Comparison of ENCODE assay signal across 23 cellular contexts in the genomic region with DNA sequence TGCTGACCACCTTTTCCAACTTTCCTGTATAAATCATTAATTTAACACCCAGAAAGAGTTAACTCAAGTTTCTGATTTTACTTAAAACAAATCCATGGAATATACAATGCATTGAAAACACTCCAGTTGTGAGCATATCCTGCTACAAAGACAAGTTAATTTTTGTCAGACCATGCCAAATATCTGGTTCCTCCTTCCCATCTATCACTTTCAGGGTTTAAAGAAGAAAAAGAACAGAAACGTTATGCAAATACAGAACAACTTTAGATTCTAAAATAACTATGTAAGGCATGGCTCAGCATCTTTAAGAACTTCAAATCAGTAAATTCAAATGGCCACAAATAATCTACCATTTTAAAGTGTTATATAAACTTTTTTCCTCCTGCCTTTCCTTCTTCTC. TPM values are rescaled to one million over a fixed set of nuclear protein-coding genes. Genes with fewer than 3 reads are reported as not detected.
DNase-seq lines count a peak whose midpoint lies in the region; ATAC-seq, FAIRE-seq and TF ChIP-seq lines count a peak whose summit lies in the region.
"Had no signal": no experiment of that assay in that cellular context is flagged by ENCODE, and none has a peak within 500 bp of the region (broad histone marks: within the 10 kb centered on the region; RNA-seq: fewer than 3 reads in every experiment).

No MANE protein-coding gene starts in this region.

- TF ChIP-seq POLR2A in uterus (IDR thresholded peaks at IDR 0.05) = no peak

- DNase-seq in uterus = no peak
- no peak for DNase-seq in mucosa of gallbladder (ENCODE audit: low spot score)
- no peak for DNase-seq in lower lobe of right lung
- no peak for DNase-seq in SJCRH30
- DNase-seq: activated effector memory CD4-positive, alpha-beta T cell treated with Interleukin-2 at 50 U/mL for 16 hours; DND-41; endodermal cell; hippocampal formation; NCI-H2029 treated with DMSO at 0.1 percent for 48 hours; NCI-H524; retina; stimulated activated CD4-positive, alpha-beta T cell treated with anti-CD3 and anti-CD28 coated beads, Interleukin-15, amount 100 ng/mL, for 24 hours; upper lobe of left lung had no signal

- intact Hi-C loops in uterus (cut with DNase I; ENCODE audit: low total_unique reads) (no loop called here), lower lobe of right lung (cut with DNase I) (no loop called here)

- no peak overlapping the region for H3K4me3 ChIP-seq in uterus
- no peak overlapping the region for H3K4me3 ChIP-seq in lower lobe of right lung
- no peak overlapping the region for H3K4me3 ChIP-seq in SJCRH30
- H3K4me3 ChIP-seq: A549, neural progenitor cell, SJSA1, upper lobe of left lung had no signal

- H3K27ac ChIP-seq in uterus = no peak overlapping the region
- H3K27ac ChIP-seq in lower lobe of right lung = no peak overlapping the region
- H3K27ac ChIP-seq in SJCRH30 = no peak overlapping the region
- H3K27ac ChIP-seq: A549, C4-2B, neural progenitor cell, SJSA1, upper lobe of left lung had no signal

- peak; percentile 49 for ATAC-seq in GM19035 (IDR thresholded peaks at IDR 0.05; ENCODE audit: unreplicated experiment)
- ATAC-seq in GM21717 (IDR thresholded peaks at IDR 0.05; ENCODE audit: unreplicated experiment) = peak; percentile 66
- peak; percentile 49 for ATAC-seq in HG03159 (IDR thresholded peaks at IDR 0.05; ENCODE audit: unreplicated experiment)
- no peak for ATAC-seq in lower lobe of right lung
- ATAC-seq: A549; activated CD4-positive, CD25-positive, alpha-beta regulatory T cell treated with anti-CD3 and anti-CD28 coated beads, Interleukin-2, amount 50 U/mL, for 24 hours; HepG2 had no signal

- no peaks in the 10 kb centered on the region for H3K4me1 ChIP-seq in uterus
- no peaks in the 10 kb centered on the region for H3K4me1 ChIP-seq in lower lobe of right lung
- H3K4me1 ChIP-seq in SJCRH30 = no peaks in the 10 kb centered on the region
- H3K4me1 ChIP-seq: A549, neural progenitor cell, SJSA1, upper lobe of left lung had no signal

- peak; percentile 40 for FAIRE-seq in G401.6 (lab: Jason Lieb, UNC)
- FAIRE-seq: A549, HepG2 had no signal

- H3K36me3 ChIP-seq in uterus (no peaks in the 10 kb centered on the region), lower lobe of right lung (peaks cover 87% of the 10 kb centered on the region), SJCRH30 (peaks cover 22% of the 10 kb centered on the region; the same call in 1 of the 2 replicates)

- no peaks in the 10 kb centered on the region for H3K27me3 ChIP-seq in uterus
- H3K27me3 ChIP-seq in lower lobe of right lung (ENCODE audit: low read depth) = no peaks in the 10 kb centered on the region
- no peaks in the 10 kb centered on the region for H3K27me3 ChIP-seq in SJCRH30
- H3K27me3 ChIP-seq: neural progenitor cell, SJSA1, upper lobe of left lung had no signal

- TF ChIP-seq CTCF in uterus (IDR thresholded peaks at IDR 0.05) (no peak), lower lobe of right lung (IDR thresholded peaks at IDR 0.05) (no peak)

- no peaks in the 10 kb centered on the region for H3K9me3 ChIP-seq in uterus
- H3K9me3 ChIP-seq in lower lobe of right lung = no peaks in the 10 kb centered on the region
- H3K9me3 ChIP-seq in SJCRH30 (replicated peaks) = no peaks in the 10 kb centered on the region
- H3K9me3 ChIP-seq: A549, SJSA1, upper lobe of left lung had no signal

RNA-seq across cellular contexts. Expression of a gene that starts 14.9 kb away (rescaled TPM):
- 10 to 100 TPM in 3 of 4 donors, 1 to 10 TPM in 1; 6.1 to 31.5 (median 27.9) TPM for total RNA-seq in uterus
- total RNA-seq in mucosa of gallbladder = 18.1 TPM
- total RNA-seq in lower lobe of right lung = 22.2 TPM
- total RNA-seq in SJCRH30 (2014; rRNA removed; shearing (Covaris generic)) = 33.6 and 38.6 TPM in 2 replicates

RNA-seq across cellular contexts. Expression of a gene that starts 33.4 kb away (rescaled TPM):
- total RNA-seq in uterus = 10 to 100 TPM in 1 of 4 donors, 1 to 10 TPM in 2, not detected in 1; 1.5 to 25.4 (median 5.0) TPM
- 11.8 TPM for total RNA-seq in mucosa of gallbladder
- 3.3 TPM for total RNA-seq in lower lobe of right lung
- total RNA-seq in SJCRH30 (2014; rRNA removed; shearing (Covaris generic)) = 29.6 and 31.5 TPM in 2 replicates

Comparison
In these comparisons a context has a peak if more than half of its experiments do, and no peak if none do; other contexts are left out.
1. ATAC-seq: peak in GM19035 (single experiment), GM21717 (single experiment) and HG03159 (single experiment); none in lower lobe of right lung (0 of 2).